14 cellular contexts compared by ENCODE assay signal in genomic region chr5:6328173-6328572, GRCh38. TPM values are rescaled to one million over a fixed set of nuclear protein-coding genes. Genes with fewer than 3 reads are reported as not detected.
DNase-seq lines count a peak whose midpoint lies in the region; ATAC-seq, FAIRE-seq and TF ChIP-seq lines count a peak whose summit lies in the region.
"Had no signal": no experiment of that assay in that cellular context is flagged by ENCODE, and none has a peak within 500 bp of the region (broad histone marks: within the 10 kb centered on the region; RNA-seq: fewer than 3 reads in every experiment).

No MANE protein-coding gene starts in this region.

- CTCF ChIA-PET in activated CD8-positive, alpha-beta T cell treated with anti-CD3 and anti-CD28 coated beads, Interleukin-2, amount 10 ng/mL, durations not matched to agents 7 days and 5 days (lab: Charles Lee) = no interaction called here

- no peak for FAIRE-seq in frontal cortex (lab: Jason Lieb, UNC)
- FAIRE-seq: kidney had no signal

- no peaks in the 10 kb centered on the region for H3K27me3 Mint-ChIP-seq in activated CD8-positive, alpha-beta T cell treated with anti-CD3 and anti-CD28 coated beads, Interleukin-2, amount 10 ng/mL, durations not matched to agents 7 days and 5 days (ENCODE audit: low read depth)
- H3K27me3 Mint-ChIP-seq: T-helper 17 cell had no signal

- no peak overlapping the region for H3K27ac Mint-ChIP-seq in activated CD8-positive, alpha-beta T cell treated with anti-CD3 and anti-CD28 coated beads, Interleukin-2, amount 10 ng/mL, durations not matched to agents 7 days and 5 days
- H3K27ac Mint-ChIP-seq: T-helper 17 cell had no signal

- H3K4me3 Mint-ChIP-seq in activated CD8-positive, alpha-beta T cell treated with anti-CD3 and anti-CD28 coated beads, Interleukin-2, amount 10 ng/mL, durations not matched to agents 7 days and 5 days = no peak overlapping the region
- H3K4me3 Mint-ChIP-seq: T-helper 17 cell had no signal

- no peak for TF ChIP-seq CTCF in gastrocnemius medialis (IDR thresholded peaks at IDR 0.05 in 4 of 5, conservative IDR thresholded peaks at IDR 0.05 in 1 of 5)

- no peaks in the 10 kb centered on the region for H3K27me3 ChIP-seq in gastrocnemius medialis

- DNase-seq in GM03348 (ENCODE audit: low spot score) (peak; percentile 23), KG1 (lab: John Stamatoyannopoulos, UW) (peak; percentile 2), kidney glomerular epithelial cell (lab: John Stamatoyannopoulos, UW) (peak; percentile 11), 8988T (no peak), NCI-H345 (lab: John Stamatoyannopoulos, UW) (no peak), gastrocnemius medialis (no peak), frontal cortex (ENCODE audit: low spot score in 2 of 2) (no peak)
- peak; percentile 55 for DNase-seq in activated CD8-positive, alpha-beta T cell treated with anti-CD3 and anti-CD28 coated beads, Interleukin-2, amount 10 ng/mL, durations not matched to agents 7 days and 5 days
- DNase-seq: central memory CD4-positive, alpha-beta T cell; kidney; NCI-H1436; T-helper 17 cell had no signal

- no peaks in the 10 kb centered on the region for H3K36me3 Mint-ChIP-seq in activated CD8-positive, alpha-beta T cell treated with anti-CD3 and anti-CD28 coated beads, Interleukin-2, amount 10 ng/mL, durations not matched to agents 7 days and 5 days (ENCODE audit: low read depth)

- no peak overlapping the region for H3K4me3 ChIP-seq in gastrocnemius medialis
- H3K4me3 ChIP-seq: HAP-1, skin epidermis had no signal

- peaks cover 7% of the 10 kb centered on the region for H3K9me3 Mint-ChIP-seq in activated CD8-positive, alpha-beta T cell treated with anti-CD3 and anti-CD28 coated beads, Interleukin-2, amount 10 ng/mL, durations not matched to agents 7 days and 5 days (ENCODE audit: insufficient read depth)

- H3K4me1 Mint-ChIP-seq in activated CD8-positive, alpha-beta T cell treated with anti-CD3 and anti-CD28 coated beads, Interleukin-2, amount 10 ng/mL, durations not matched to agents 7 days and 5 days (ENCODE audit: low read depth) = no peaks in the 10 kb centered on the region
- H3K4me1 Mint-ChIP-seq: T-helper 17 cell had no signal

- intact Hi-C loops in gastrocnemius medialis (cut with DNase I; ENCODE audit: low total_unique reads) = no loop called here

- no peaks in the 10 kb centered on the region for H3K4me1 ChIP-seq in gastrocnemius medialis
- H3K4me1 ChIP-seq: HAP-1 had no signal

- in situ Hi-C loops in gastrocnemius medialis (cut with MboI; ENCODE audit: low sequenced_read_pairs in 4 of 4) = no loop called here

- no peaks in the 10 kb centered on the region for H3K9me3 ChIP-seq in gastrocnemius medialis
- H3K9me3 ChIP-seq: HAP-1 had no signal

- H3K36me3 ChIP-seq in gastrocnemius medialis = no peaks in the 10 kb centered on the region
- H3K36me3 ChIP-seq: HAP-1 had no signal

- no peak for ATAC-seq in activated CD8-positive, alpha-beta T cell treated with anti-CD3 and anti-CD28 coated beads, Interleukin-2, amount 10 ng/mL, durations not matched to agents 7 days and 5 days
- no peak for ATAC-seq in gastrocnemius medialis
- ATAC-seq: T-helper 17 cell had no signal

- TF ChIP-seq POLR2A in gastrocnemius medialis (IDR thresholded peaks at IDR 0.05) = no peak

- POLR2A ChIA-PET in activated CD8-positive, alpha-beta T cell treated with anti-CD3 and anti-CD28 coated beads, Interleukin-2, amount 10 ng/mL, durations not matched to agents 7 days and 5 days (lab: Charles Lee) = no interaction called here

- no peak overlapping the region for H3K27ac ChIP-seq in gastrocnemius medialis
- H3K27ac ChIP-seq: skin epidermis had no signal

RNA-seq across cellular contexts. Expression of gene MED10, which starts 50.2 kb away (rescaled TPM):
- 10 to 100 TPM; 49.2 to 51.5 TPM for total RNA-seq in activated CD8-positive, alpha-beta T cell treated with anti-CD3 and anti-CD28 coated beads, Interleukin-2, amount 10 ng/mL, durations not matched to agents 7 days and 5 days
- total RNA-seq in gastrocnemius medialis (10 to 100 TPM; 15.9 to 37.5 (median 32.2) TPM), frontal cortex (15.1 TPM)

Comparison
In these comparisons a context has a peak if more than half of its experiments do, and no peak if none do; other contexts are left out.
1. DNase-seq: peak in GM03348 (single experiment), KG1 (single experiment), activated CD8-positive, alpha-beta T cell treated with anti-CD3 and anti-CD28 coated beads, Interleukin-2, amount 10 ng/mL, durations not matched to agents 7 days and 5 days (single experiment) and kidney glomerular epithelial cell (single experiment); none in 8988T (single experiment), NCI-H345 (single experiment), gastrocnemius medialis (0 of 2) and frontal cortex (0 of 2).